Comparison of ENCODE assay signal across 1 cellular context in the genomic region with DNA sequence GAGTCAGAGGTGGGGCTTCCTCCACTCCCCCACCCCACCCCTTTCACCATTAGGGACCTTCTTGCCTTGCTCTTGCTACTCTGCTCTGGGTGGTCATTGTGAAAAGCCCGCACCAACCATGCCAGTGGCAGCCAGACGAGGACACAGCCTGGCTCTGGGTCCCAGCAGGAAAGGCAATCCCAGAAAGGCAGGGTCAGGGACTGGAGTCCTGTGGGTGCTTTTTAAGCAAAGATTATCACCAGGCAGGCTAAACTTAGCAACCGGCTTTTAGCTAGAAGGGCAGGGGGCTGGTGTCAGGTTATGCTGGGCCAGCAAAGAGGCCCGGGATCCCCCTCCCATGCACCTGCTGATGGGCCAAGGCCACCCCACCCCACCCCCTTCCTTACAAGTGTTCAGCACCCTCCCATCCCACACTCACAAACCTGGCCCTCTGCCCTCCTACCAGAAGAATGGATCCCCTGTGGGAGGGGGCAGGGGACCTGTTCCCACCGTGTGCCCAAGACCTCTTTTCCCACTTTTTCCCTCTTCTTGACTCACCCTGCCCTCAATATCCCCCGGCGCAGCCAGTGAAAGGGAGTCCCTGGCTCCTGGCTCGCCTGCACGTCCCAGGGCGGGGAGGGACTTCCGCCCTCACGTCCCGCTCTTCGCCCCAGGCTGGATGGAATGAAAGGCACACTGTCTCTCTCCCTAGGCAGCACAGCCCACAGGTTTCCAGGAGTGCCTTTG.
TF ChIP-seq lines count a peak whose summit lies in the region.

No MANE protein-coding gene starts in this region.

TF ChIP-seq in HepG2, 621 proteins besides CTCF, POLR2A, EP300 and RAD21 (continued from another document and continues in another):
- no peak; the same call in 1 of the 2 replicates for TF ChIP-seq ZC3H4 (CRISPR knock-in tag; IDR thresholded peaks at IDR 0.05; ENCODE audit: borderline replicate concordance)
- no peak for TF ChIP-seq ZNF367 (CRISPR knock-in tag; IDR thresholded peaks at IDR 0.05; ENCODE audit: borderline replicate concordance)
- no peak for TF ChIP-seq ZNF552 (CRISPR knock-in tag; IDR thresholded peaks at IDR 0.05; ENCODE audit: borderline replicate concordance)
- peak in 1 of 2 experiments; percentile 41; a peak in 1 of 4 replicates for TF ChIP-seq HMGXB4 (CRISPR knock-in tag; IDR thresholded peaks at IDR 0.05; ENCODE audit: borderline replicate concordance in 1 of 2, low read depth in 1 of 2)
- TF ChIP-seq ZNF598 (CRISPR knock-in tag; IDR thresholded peaks at IDR 0.05; ENCODE audit: borderline replicate concordance): no peak
- no peak for TF ChIP-seq BCL6 (CRISPR knock-in tag; IDR thresholded peaks at IDR 0.05)
- TF ChIP-seq, protein P1, sequence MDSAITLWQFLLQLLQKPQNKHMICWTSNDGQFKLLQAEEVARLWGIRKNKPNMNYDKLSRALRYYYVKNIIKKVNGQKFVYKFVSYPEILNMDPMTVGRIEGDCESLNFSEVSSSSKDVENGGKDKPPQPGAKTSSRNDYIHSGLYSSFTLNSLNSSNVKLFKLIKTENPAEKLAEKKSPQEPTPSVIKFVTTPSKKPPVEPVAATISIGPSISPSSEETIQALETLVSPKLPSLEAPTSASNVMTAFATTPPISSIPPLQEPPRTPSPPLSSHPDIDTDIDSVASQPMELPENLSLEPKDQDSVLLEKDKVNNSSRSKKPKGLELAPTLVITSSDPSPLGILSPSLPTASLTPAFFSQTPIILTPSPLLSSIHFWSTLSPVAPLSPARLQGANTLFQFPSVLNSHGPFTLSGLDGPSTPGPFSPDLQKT (CRISPR knock-in tag; IDR thresholded peaks at IDR 0.05; ENCODE audit: borderline replicate concordance): no peak
- no peak for TF ChIP-seq RORA (CRISPR knock-in tag; IDR thresholded peaks at IDR 0.05)
- peak; percentile 14; the same call in 1 of the 2 replicates for TF ChIP-seq GATAD2A (CRISPR knock-in tag; IDR thresholded peaks at IDR 0.05)
- TF ChIP-seq NFIC (IDR thresholded peaks at IDR 0.05; ENCODE audit: low read length): no peak
- TF ChIP-seq HIVEP1 (CRISPR knock-in tag; IDR thresholded peaks at IDR 0.05): peak; percentile 18; the same call in 1 of the 2 replicates
- TF ChIP-seq, protein P2, sequence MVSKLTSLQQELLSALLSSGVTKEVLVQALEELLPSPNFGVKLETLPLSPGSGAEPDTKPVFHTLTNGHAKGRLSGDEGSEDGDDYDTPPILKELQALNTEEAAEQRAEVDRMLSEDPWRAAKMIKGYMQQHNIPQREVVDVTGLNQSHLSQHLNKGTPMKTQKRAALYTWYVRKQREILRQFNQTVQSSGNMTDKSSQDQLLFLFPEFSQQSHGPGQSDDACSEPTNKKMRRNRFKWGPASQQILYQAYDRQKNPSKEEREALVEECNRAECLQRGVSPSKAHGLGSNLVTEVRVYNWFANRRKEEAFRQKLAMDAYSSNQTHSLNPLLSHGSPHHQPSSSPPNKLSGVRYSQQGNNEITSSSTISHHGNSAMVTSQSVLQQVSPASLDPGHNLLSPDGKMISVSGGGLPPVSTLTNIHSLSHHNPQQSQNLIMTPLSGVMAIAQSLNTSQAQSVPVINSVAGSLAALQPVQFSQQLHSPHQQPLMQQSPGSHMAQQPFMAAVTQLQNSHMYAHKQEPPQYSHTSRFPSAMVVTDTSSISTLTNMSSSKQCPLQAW (CRISPR knock-in tag; IDR thresholded peaks at IDR 0.05): peak; percentile 49; the same call in 1 of the 2 replicates
- no peak for TF ChIP-seq ATF3 (CRISPR knock-in tag; IDR thresholded peaks at IDR 0.05)
- no peak for TF ChIP-seq HOMEZ (CRISPR knock-in tag; IDR thresholded peaks at IDR 0.05; ENCODE audit: low read depth)
- no peak for TF ChIP-seq MTF2 (CRISPR knock-in tag; IDR thresholded peaks at IDR 0.05; ENCODE audit: borderline replicate concordance)
- TF ChIP-seq ELF1 (CRISPR knock-in tag; IDR thresholded peaks at IDR 0.05): peak; percentile 78
- TF ChIP-seq ZNF562 (CRISPR knock-in tag; IDR thresholded peaks at IDR 0.05; ENCODE audit: borderline replicate concordance): no peak
- TF ChIP-seq ZNF205 (CRISPR knock-in tag; IDR thresholded peaks at IDR 0.05): no peak
- TF ChIP-seq FOXK2 (IDR thresholded peaks at IDR 0.05): no peak
- TF ChIP-seq, protein P3, sequence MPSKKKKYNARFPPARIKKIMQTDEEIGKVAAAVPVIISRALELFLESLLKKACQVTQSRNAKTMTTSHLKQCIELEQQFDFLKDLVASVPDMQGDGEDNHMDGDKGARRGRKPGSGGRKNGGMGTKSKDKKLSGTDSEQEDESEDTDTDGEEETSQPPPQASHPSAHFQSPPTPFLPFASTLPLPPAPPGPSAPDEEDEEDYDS (CRISPR knock-in tag; IDR thresholded peaks at IDR 0.05): peak; percentile 80
- 0 out of 2 replicates have a peak, but pooled peaks have one; percentile 43 for TF ChIP-seq SRY (CRISPR knock-in tag; IDR thresholded peaks at IDR 0.05)
- peak; percentile 61; the same call in 1 of the 2 replicates for TF ChIP-seq ZBTB7A (CRISPR knock-in tag; IDR thresholded peaks at IDR 0.05)
- TF ChIP-seq, protein P4, sequence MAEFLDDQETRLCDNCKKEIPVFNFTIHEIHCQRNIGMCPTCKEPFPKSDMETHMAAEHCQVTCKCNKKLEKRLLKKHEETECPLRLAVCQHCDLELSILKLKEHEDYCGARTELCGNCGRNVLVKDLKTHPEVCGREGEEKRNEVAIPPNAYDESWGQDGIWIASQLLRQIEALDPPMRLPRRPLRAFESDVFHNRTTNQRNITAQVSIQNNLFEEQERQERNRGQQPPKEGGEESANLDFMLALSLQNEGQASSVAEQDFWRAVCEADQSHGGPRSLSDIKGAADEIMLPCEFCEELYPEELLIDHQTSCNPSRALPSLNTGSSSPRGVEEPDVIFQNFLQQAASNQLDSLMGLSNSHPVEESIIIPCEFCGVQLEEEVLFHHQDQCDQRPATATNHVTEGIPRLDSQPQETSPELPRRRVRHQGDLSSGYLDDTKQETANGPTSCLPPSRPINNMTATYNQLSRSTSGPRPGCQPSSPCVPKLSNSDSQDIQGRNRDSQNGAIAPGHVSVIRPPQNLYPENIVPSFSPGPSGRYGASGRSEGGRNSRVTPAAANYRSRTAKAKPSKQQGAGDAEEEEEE (CRISPR knock-in tag; IDR thresholded peaks at IDR 0.05; ENCODE audit: borderline replicate concordance): 0 out of 2 replicates have a peak, but pooled peaks have one; percentile 6
- no peak for TF ChIP-seq ZNF775 (CRISPR knock-in tag; IDR thresholded peaks at IDR 0.05; ENCODE audit: borderline replicate concordance)
- TF ChIP-seq SOX5 (CRISPR knock-in tag; IDR thresholded peaks at IDR 0.05; ENCODE audit: borderline replicate concordance): no peak
- no peak for TF ChIP-seq ATF1 (CRISPR knock-in tag; IDR thresholded peaks at IDR 0.05)
- no peak for TF ChIP-seq E2F2 (CRISPR knock-in tag; IDR thresholded peaks at IDR 0.05; ENCODE audit: borderline replicate concordance)
- TF ChIP-seq, protein P5, sequence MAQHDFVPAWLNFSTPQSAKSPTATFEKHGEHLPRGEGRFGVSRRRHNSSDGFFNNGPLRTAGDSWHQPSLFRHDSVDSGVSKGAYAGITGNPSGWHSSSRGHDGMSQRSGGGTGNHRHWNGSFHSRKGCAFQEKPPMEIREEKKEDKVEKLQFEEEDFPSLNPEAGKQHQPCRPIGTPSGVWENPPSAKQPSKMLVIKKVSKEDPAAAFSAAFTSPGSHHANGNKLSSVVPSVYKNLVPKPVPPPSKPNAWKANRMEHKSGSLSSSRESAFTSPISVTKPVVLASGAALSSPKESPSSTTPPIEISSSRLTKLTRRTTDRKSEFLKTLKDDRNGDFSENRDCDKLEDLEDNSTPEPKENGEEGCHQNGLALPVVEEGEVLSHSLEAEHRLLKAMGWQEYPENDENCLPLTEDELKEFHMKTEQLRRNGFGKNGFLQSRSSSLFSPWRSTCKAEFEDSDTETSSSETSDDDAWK (CRISPR knock-in tag; IDR thresholded peaks at IDR 0.05): no peak
- TF ChIP-seq TAF1 (CRISPR knock-in tag; IDR thresholded peaks at IDR 0.05): peak; percentile 58
- TF ChIP-seq, protein P6, sequence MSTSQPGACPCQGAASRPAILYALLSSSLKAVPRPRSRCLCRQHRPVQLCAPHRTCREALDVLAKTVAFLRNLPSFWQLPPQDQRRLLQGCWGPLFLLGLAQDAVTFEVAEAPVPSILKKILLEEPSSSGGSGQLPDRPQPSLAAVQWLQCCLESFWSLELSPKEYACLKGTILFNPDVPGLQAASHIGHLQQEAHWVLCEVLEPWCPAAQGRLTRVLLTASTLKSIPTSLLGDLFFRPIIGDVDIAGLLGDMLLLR (CRISPR knock-in tag; IDR thresholded peaks at IDR 0.05): no peak
- TF ChIP-seq, protein P7, sequence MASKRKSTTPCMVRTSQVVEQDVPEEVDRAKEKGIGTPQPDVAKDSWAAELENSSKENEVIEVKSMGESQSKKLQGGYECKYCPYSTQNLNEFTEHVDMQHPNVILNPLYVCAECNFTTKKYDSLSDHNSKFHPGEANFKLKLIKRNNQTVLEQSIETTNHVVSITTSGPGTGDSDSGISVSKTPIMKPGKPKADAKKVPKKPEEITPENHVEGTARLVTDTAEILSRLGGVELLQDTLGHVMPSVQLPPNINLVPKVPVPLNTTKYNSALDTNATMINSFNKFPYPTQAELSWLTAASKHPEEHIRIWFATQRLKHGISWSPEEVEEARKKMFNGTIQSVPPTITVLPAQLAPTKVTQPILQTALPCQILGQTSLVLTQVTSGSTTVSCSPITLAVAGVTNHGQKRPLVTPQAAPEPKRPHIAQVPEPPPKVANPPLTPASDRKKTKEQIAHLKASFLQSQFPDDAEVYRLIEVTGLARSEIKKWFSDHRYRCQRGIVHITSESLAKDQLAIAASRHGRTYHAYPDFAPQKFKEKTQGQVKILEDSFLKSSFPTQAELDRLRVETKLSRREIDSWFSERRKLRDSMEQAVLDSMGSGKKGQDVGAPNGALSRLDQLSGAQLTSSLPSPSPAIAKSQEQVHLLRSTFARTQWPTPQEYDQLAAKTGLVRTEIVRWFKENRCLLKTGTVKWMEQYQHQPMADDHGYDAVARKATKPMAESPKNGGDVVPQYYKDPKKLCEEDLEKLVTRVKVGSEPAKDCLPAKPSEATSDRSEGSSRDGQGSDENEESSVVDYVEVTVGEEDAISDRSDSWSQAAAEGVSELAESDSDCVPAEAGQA (IDR thresholded peaks at IDR 0.05; ENCODE audit: low read depth): no peak; the same call in 1 of the 2 replicates
- TF ChIP-seq, protein P7 (CRISPR knock-in tag; IDR thresholded peaks at IDR 0.05; ENCODE audit: borderline replicate concordance): no peak
- TF ChIP-seq KDM3A (CRISPR knock-in tag; IDR thresholded peaks at IDR 0.05; ENCODE audit: low read depth): no peak
- 0 out of 2 replicates have a peak, but pooled peaks have one; percentile 4 for TF ChIP-seq KDM2A (CRISPR knock-in tag; IDR thresholded peaks at IDR 0.05; ENCODE audit: borderline replicate concordance, low read depth)
- no peak; the same call in 1 of the 2 replicates for TF ChIP-seq TMF1 (CRISPR knock-in tag; IDR thresholded peaks at IDR 0.05; ENCODE audit: low read depth)
- TF ChIP-seq ZNF781 (CRISPR knock-in tag; IDR thresholded peaks at IDR 0.05; ENCODE audit: borderline replicate concordance, not compliant biosample characterization): no peak
- 0 out of 2 replicates have a peak, but pooled peaks have one; percentile 3 for TF ChIP-seq REPIN1 (CRISPR knock-in tag; IDR thresholded peaks at IDR 0.05; ENCODE audit: borderline replicate concordance, low read depth)
